In the genomic region with DNA sequence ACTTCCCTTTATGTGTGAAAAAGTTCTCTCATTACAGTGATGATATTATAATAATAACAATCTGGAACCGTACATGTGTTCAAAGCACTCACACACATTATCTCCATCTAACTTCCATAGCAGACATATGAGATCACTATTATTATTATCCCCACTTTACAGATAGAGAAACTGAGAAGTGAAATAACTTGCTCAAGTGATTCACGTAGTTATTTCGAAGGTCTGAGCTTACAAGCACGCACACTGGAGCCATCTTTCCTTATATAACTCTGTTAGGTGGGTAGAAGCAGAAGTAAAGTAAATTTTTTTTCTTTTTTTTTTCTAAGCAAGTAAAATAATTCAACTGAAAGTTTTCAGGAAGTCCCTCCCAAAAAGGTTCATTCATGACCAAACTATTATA, we compare ENCODE assay signal across 17 cellular contexts.
DNase-seq lines count a peak whose midpoint lies in the region; ATAC-seq and TF ChIP-seq lines count a peak whose summit lies in the region.
"Had no signal": no experiment of that assay in that cellular context is flagged by ENCODE, and none has a peak within 500 bp of the region (broad histone marks: within the 10 kb centered on the region; RNA-seq: fewer than 3 reads in every experiment).

No MANE protein-coding gene starts in this region.

- no peak overlapping the region for H3K9ac ChIP-seq in OCI-LY1 (ENCODE audit: low read length)

- DNase-seq in left ventricle myocardium inferior (no peak), Right ventricle myocardium inferior (ENCODE audit: missing footprints) (no peak), sciatic nerve (ENCODE audit: low spot score) (no peak), RPMI8226 (no peak)
- no peak for DNase-seq in T-helper 2 cell treated with Interferon-gamma antibody and Interleukin-4, amounts not matched to agents 5 μg/mL and 100 μg/mL, for 36 hours (ENCODE audit: low spot score)
- DNase-seq in activated naive CD8-positive, alpha-beta T cell treated with anti-CD3 and anti-CD28 coated beads for 36 hours = no peak
- DNase-seq: activated CD4-positive, alpha-beta T cell treated with anti-CD3 and anti-CD28 coated beads, Interleukin-2, amount 50 U/mL, for 4 hours; activated T-cell treated with anti-CD3 and anti-CD28 coated beads, Interleukin-2, amount 50 U/mL, for 4 hours; caudate nucleus; CD8-positive, alpha-beta T cell; EL; NCI-H1092; sigmoid colon; stimulated activated CD4-positive, alpha-beta T cell treated with anti-CD3 and anti-CD28 coated beads, Interleukin-4, amount 100 ng/mL, for 1 hour; transverse colon had no signal

- no peak overlapping the region for H3K4me2 ChIP-seq in OCI-LY1 (ENCODE audit: low read length)

- TF ChIP-seq CTCF in left ventricle myocardium inferior (IDR thresholded peaks at IDR 0.05; ENCODE audit: borderline replicate concordance) = no peak
- TF ChIP-seq CTCF in OCI-LY1 (IDR thresholded peaks at IDR 0.05; ENCODE audit: low read length) = no peak

- no peak overlapping the region for H3K27ac Mint-ChIP-seq in T-helper 2 cell treated with Interferon-gamma antibody and Interleukin-4, amounts not matched to agents 5 μg/mL and 100 μg/mL, for 36 hours
- no peak overlapping the region for H3K27ac Mint-ChIP-seq in activated naive CD8-positive, alpha-beta T cell treated with anti-CD3 and anti-CD28 coated beads for 36 hours
- H3K27ac Mint-ChIP-seq: CD8-positive, alpha-beta T cell had no signal

- H3K9me3 ChIP-seq in left ventricle myocardium inferior (replicated peaks) = no peaks in the 10 kb centered on the region
- no peaks in the 10 kb centered on the region for H3K9me3 ChIP-seq in OCI-LY1 (ENCODE audit: low read length)
- H3K9me3 ChIP-seq: sigmoid colon, transverse colon had no signal

- no peaks in the 10 kb centered on the region for H3K9me2 ChIP-seq in OCI-LY1 (ENCODE audit: low read depth, low read length)

- no peaks in the 10 kb centered on the region for H3F3A ChIP-seq in OCI-LY1 (ENCODE audit: insufficient read depth, low read length)

- no peaks in the 10 kb centered on the region for H4K20me1 ChIP-seq in OCI-LY1 (ENCODE audit: insufficient read depth, low read length)

- intact Hi-C loops in left ventricle myocardium inferior (cut with micrococcal nuclease) (no loop called here), Right ventricle myocardium inferior (cut with DNase I) (no loop called here), sciatic nerve (cut with DNase I) (no loop called here)

- H3K4me1 ChIP-seq in left ventricle myocardium inferior (no peaks in the 10 kb centered on the region), OCI-LY1 (ENCODE audit: insufficient read depth, low read length, severe bottlenecking) (peaks cover 20% of the 10 kb centered on the region)
- H3K4me1 ChIP-seq: sigmoid colon had no signal

- H3K4me1 Mint-ChIP-seq in T-helper 2 cell treated with Interferon-gamma antibody and Interleukin-4, amounts not matched to agents 5 μg/mL and 100 μg/mL, for 36 hours (ENCODE audit: low read depth) = peaks cover 22% of the 10 kb centered on the region
- H3K4me1 Mint-ChIP-seq in activated naive CD8-positive, alpha-beta T cell treated with anti-CD3 and anti-CD28 coated beads for 36 hours = peaks cover 22% of the 10 kb centered on the region

- H3K27me3 Mint-ChIP-seq in T-helper 2 cell treated with Interferon-gamma antibody and Interleukin-4, amounts not matched to agents 5 μg/mL and 100 μg/mL, for 36 hours (ENCODE audit: low read depth) = peaks cover 2% of the 10 kb centered on the region
- H3K27me3 Mint-ChIP-seq in activated naive CD8-positive, alpha-beta T cell treated with anti-CD3 and anti-CD28 coated beads for 36 hours = no peaks in the 10 kb centered on the region

- no peak overlapping the region for H3K4me3 Mint-ChIP-seq in T-helper 2 cell treated with Interferon-gamma antibody and Interleukin-4, amounts not matched to agents 5 μg/mL and 100 μg/mL, for 36 hours
- no peak overlapping the region for H3K4me3 Mint-ChIP-seq in activated naive CD8-positive, alpha-beta T cell treated with anti-CD3 and anti-CD28 coated beads for 36 hours
- H3K4me3 Mint-ChIP-seq: activated T-cell treated with anti-CD3 and anti-CD28 coated beads, Interleukin-2, amount 50 U/mL, for 4 hours; CD8-positive, alpha-beta T cell had no signal

- H3K36me3 ChIP-seq in left ventricle myocardium inferior = no peaks in the 10 kb centered on the region
- H3K36me3 ChIP-seq in OCI-LY1 (ENCODE audit: insufficient read depth, low read length) = no peaks in the 10 kb centered on the region
- H3K36me3 ChIP-seq: sigmoid colon, transverse colon had no signal

- no peaks in the 10 kb centered on the region for H3K79me2 ChIP-seq in OCI-LY1 (ENCODE audit: insufficient read depth, low read length)

- no peaks in the 10 kb centered on the region for H3K9me3 Mint-ChIP-seq in T-helper 2 cell treated with Interferon-gamma antibody and Interleukin-4, amounts not matched to agents 5 μg/mL and 100 μg/mL, for 36 hours
- peaks cover 4% of the 10 kb centered on the region for H3K9me3 Mint-ChIP-seq in activated naive CD8-positive, alpha-beta T cell treated with anti-CD3 and anti-CD28 coated beads for 36 hours
- H3K9me3 Mint-ChIP-seq: activated T-cell treated with anti-CD3 and anti-CD28 coated beads, Interleukin-2, amount 50 U/mL, for 4 hours; CD8-positive, alpha-beta T cell had no signal

- H3K36me3 Mint-ChIP-seq in T-helper 2 cell treated with Interferon-gamma antibody and Interleukin-4, amounts not matched to agents 5 μg/mL and 100 μg/mL, for 36 hours (ENCODE audit: low read depth) = peaks cover 4% of the 10 kb centered on the region
- no peaks in the 10 kb centered on the region for H3K36me3 Mint-ChIP-seq in activated naive CD8-positive, alpha-beta T cell treated with anti-CD3 and anti-CD28 coated beads for 36 hours
- H3K36me3 Mint-ChIP-seq: CD8-positive, alpha-beta T cell had no signal

- H3K27me3 ChIP-seq in left ventricle myocardium inferior (ENCODE audit: low read depth) = no peaks in the 10 kb centered on the region
- no peaks in the 10 kb centered on the region for H3K27me3 ChIP-seq in OCI-LY1 (ENCODE audit: insufficient read depth, low read length)
- H3K27me3 ChIP-seq: sigmoid colon, transverse colon had no signal

- H2AFZ ChIP-seq in OCI-LY1 (ENCODE audit: low read length) = peak overlapping the region; percentile 35; the same call in 1 of the 2 replicates

- H3K4me3 ChIP-seq in left ventricle myocardium inferior (no peak overlapping the region), OCI-LY1 (ENCODE audit: low read depth, low read length, poor library complexity, severe bottlenecking) (no peak overlapping the region)
- H3K4me3 ChIP-seq: sigmoid colon, transverse colon had no signal

- H3K27ac ChIP-seq in left ventricle myocardium inferior (replicated peaks) (peak overlapping the region; percentile 18), OCI-LY1 (ENCODE audit: low read depth, low read length, poor library complexity, severe bottlenecking) (no peak overlapping the region)
- H3K27ac ChIP-seq: sigmoid colon had no signal

- ATAC-seq in Right ventricle myocardium inferior = no peak
- peak; percentile 62 for ATAC-seq in HG03378 (IDR thresholded peaks at IDR 0.05; ENCODE audit: unreplicated experiment)
- ATAC-seq in sciatic nerve = no peak
- ATAC-seq: activated T-cell treated with anti-CD3 and anti-CD28 coated beads, Interleukin-2, amount 50 U/mL, for 4 hours; CD8-positive, alpha-beta T cell had no signal
